In the genomic region with DNA sequence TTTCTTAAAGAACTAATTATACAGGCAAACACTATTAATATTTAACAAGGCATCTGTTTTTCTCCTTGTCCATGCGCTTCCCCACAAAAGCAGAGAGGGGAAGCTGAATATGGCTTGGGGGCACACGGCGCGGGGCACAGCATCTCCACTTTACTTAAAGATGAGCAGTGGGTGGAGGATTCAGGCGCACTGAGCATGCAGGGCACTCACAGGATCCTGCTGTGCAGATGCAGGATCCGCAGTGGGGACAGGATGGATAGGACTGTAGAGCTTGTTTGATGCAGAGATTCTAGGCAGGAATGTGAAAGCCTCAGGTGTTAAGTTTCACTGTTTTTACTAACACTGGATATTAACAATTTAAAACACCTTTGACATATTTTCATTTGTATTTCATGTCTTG, we compare ENCODE assay signal across 16 cellular contexts. TPM values are rescaled to one million over a fixed set of nuclear protein-coding genes. Genes with fewer than 3 reads are reported as not detected.
DNase-seq lines count a peak whose midpoint lies in the region; ATAC-seq and TF ChIP-seq lines count a peak whose summit lies in the region.
"Had no signal": no experiment of that assay in that cellular context is flagged by ENCODE, and none has a peak within 500 bp of the region (broad histone marks: within the 10 kb centered on the region; RNA-seq: fewer than 3 reads in every experiment).

No MANE protein-coding gene starts in this region.

- no peaks in the 10 kb centered on the region for H3K27me3 Mint-ChIP-seq in WTC11 (ENCODE audit: low read depth)
- H3K27me3 Mint-ChIP-seq in nephron (ENCODE audit: low read depth): peaks cover 3% of the 10 kb centered on the region
- H3K27me3 Mint-ChIP-seq: activated B cell treated with CpG ODN at 0.5 μM for 24 hours had no signal

- CTCF ChIA-PET in WTC11 (lab: Charles Lee): interaction anchor here (1.0 to 1.9 kb wide), 4 partner anchors 21 to 296 kb away, joined by 3 to 13 read pairs (median 6); no protein-coding TSS in a partner anchor

- peaks cover 95% of the 10 kb centered on the region for H3K4me1 Mint-ChIP-seq in WTC11
- H3K4me1 Mint-ChIP-seq in nephron: peaks cover 64% of the 10 kb centered on the region
- H3K4me1 Mint-ChIP-seq: activated B cell treated with CpG ODN at 0.5 μM for 24 hours had no signal

- POLR2A ChIA-PET in WTC11 (lab: Charles Lee): interaction anchor here (1.3 to 1.4 kb wide), 2 partner anchors 8 to 21 kb away, joined by 4 to 10 read pairs; no protein-coding TSS in a partner anchor

- H3K4me3 Mint-ChIP-seq in WTC11 (peak overlapping the region; percentile 16; the same call in 1 of the 2 replicates), nephron (no peak overlapping the region)
- H3K4me3 Mint-ChIP-seq: activated B cell treated with CpG ODN at 0.5 μM for 24 hours had no signal

- no peaks in the 10 kb centered on the region for H3K9me3 Mint-ChIP-seq in WTC11
- H3K9me3 Mint-ChIP-seq in nephron: no peaks in the 10 kb centered on the region
- H3K9me3 Mint-ChIP-seq: activated B cell treated with CpG ODN at 0.5 μM for 24 hours had no signal

- no peaks in the 10 kb centered on the region for H3K36me3 Mint-ChIP-seq in WTC11
- no peaks in the 10 kb centered on the region for H3K36me3 Mint-ChIP-seq in nephron (ENCODE audit: low read depth)

- H3K27ac Mint-ChIP-seq in WTC11 (peak overlapping the region; percentile 100), nephron (peak overlapping the region; percentile 61 to 77 (median 64))
- H3K27ac Mint-ChIP-seq: activated B cell treated with CpG ODN at 0.5 μM for 24 hours had no signal

- peak; percentile 47 for DNase-seq in DMS79 treated with DMSO at 0.1 percent for 48 hours (lab: John Stamatoyannopoulos, UW)
- no peak for DNase-seq in DMS79 (lab: John Stamatoyannopoulos, UW)
- DNase-seq in NCI-H1930 (lab: John Stamatoyannopoulos, UW): peak; percentile 52 to 64
- DNase-seq in WTC11 (ENCODE audit: low spot score): peak; percentile 57
- DNase-seq in nucleus accumbens (lab: John Stamatoyannopoulos, UW): no peak
- DNase-seq: 8988T; activated B cell treated with CpG ODN at 0.5 μM for 24 hours; activated effector memory CD4-positive, alpha-beta T cell treated with Interleukin-2 at 50 U/mL for 16 hours; DND-41; kidney glomerular epithelial cell; MG63; RPMI8226; stimulated activated naive CD4-positive, alpha-beta T cell had no signal

- TF ChIP-seq CTCF in WTC11 (IDR thresholded peaks at IDR 0.05) (no peak), nephron (IDR thresholded peaks at IDR 0.05; ENCODE audit: unreplicated experiment in 3 of 3) (no peak)

- ATAC-seq in WTC11 (peak; percentile 53), HG02610 (IDR thresholded peaks at IDR 0.05; ENCODE audit: unreplicated experiment) (no peak), GM18511 (IDR thresholded peaks at IDR 0.05; ENCODE audit: unreplicated experiment) (no peak)

TF ChIP-seq in WTC11, 78 proteins besides CTCF, POLR2A, EP300 and RAD21 (continues in another document):
- TF ChIP-seq ZNF263 (CRISPR knock-in tag; IDR thresholded peaks at IDR 0.05; ENCODE audit: low read depth) (no peak), ZBTB21 (CRISPR knock-in tag; IDR thresholded peaks at IDR 0.05; ENCODE audit: borderline replicate concordance) (peak; percentile 66; the same call in 1 of the 2 replicates), ATF6 (CRISPR knock-in tag; IDR thresholded peaks at IDR 0.05) (no peak), ZNF423 (CRISPR knock-in tag; IDR thresholded peaks at IDR 0.05) (peak; percentile 67; the same call in 1 of the 2 replicates), TEAD1 (CRISPR knock-in tag; IDR thresholded peaks at IDR 0.05) (peak; percentile 92; the same call in 1 of the 2 replicates), ZNF396 (CRISPR knock-in tag; IDR thresholded peaks at IDR 0.05; ENCODE audit: borderline replicate concordance) (no peak), GABPB1 (CRISPR knock-in tag; IDR thresholded peaks at IDR 0.05) (no peak), PRDM15 (CRISPR knock-in tag; IDR thresholded peaks at IDR 0.05) (no peak), ZNF532 (CRISPR knock-in tag; IDR thresholded peaks at IDR 0.05; ENCODE audit: borderline replicate concordance) (no peak), SMAD4 (CRISPR knock-in tag; IDR thresholded peaks at IDR 0.05) (no peak)
- TF ChIP-seq, protein P1, sequence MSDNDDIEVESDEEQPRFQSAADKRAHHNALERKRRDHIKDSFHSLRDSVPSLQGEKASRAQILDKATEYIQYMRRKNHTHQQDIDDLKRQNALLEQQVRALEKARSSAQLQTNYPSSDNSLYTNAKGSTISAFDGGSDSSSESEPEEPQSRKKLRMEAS (CRISPR knock-in tag; IDR thresholded peaks at IDR 0.05): no peak
- TF ChIP-seq, protein P2, sequence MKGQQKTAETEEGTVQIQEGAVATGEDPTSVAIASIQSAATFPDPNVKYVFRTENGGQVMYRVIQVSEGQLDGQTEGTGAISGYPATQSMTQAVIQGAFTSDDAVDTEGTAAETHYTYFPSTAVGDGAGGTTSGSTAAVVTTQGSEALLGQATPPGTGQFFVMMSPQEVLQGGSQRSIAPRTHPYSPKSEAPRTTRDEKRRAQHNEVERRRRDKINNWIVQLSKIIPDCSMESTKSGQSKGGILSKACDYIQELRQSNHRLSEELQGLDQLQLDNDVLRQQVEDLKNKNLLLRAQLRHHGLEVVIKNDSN (CRISPR knock-in tag; IDR thresholded peaks at IDR 0.05): no peak

RNA-seq across cellular contexts. Expression of gene ATP11A, which starts 43.3 kb away (rescaled TPM):
- total RNA-seq in WTC11 (2021): 100 to 133 TPM (median 126 TPM) in 3 replicates

Comparison
In these comparisons a context has a peak if more than half of its experiments do, and no peak if none do; other contexts are left out.
1. DNase-seq: peak in DMS79 treated with DMSO at 0.1 percent for 48 hours (single experiment), NCI-H1930 (2 of 2) and WTC11 (single experiment); none in DMS79 (single experiment) and nucleus accumbens (0 of 56).